In genomic region chr2:203177361-203177760, GRCh38 we compare ENCODE assay signal across 25 cellular contexts.
DNase-seq lines count a peak whose midpoint lies in the region; ATAC-seq, FAIRE-seq and TF ChIP-seq lines count a peak whose summit lies in the region.
"Had no signal": no experiment of that assay in that cellular context is flagged by ENCODE, and none has a peak within 500 bp of the region (broad histone marks: within the 10 kb centered on the region; RNA-seq: fewer than 3 reads in every experiment).

No MANE protein-coding gene starts in this region.

- no peaks in the 10 kb centered on the region for H3K9me3 ChIP-seq in osteoblast (ENCODE audit: low read depth, low read length)
- H3K9me3 ChIP-seq: tibial artery had no signal

- no peaks in the 10 kb centered on the region for H4K20me1 ChIP-seq in osteoblast (ENCODE audit: insufficient read depth, low read length)

- peak; percentile 41 for ATAC-seq in foreskin keratinocyte

- no peaks in the 10 kb centered on the region for H3K27me3 ChIP-seq in foreskin keratinocyte
- H3K27me3 ChIP-seq in osteoblast (ENCODE audit: insufficient read depth, low read length), result no peaks in the 10 kb centered on the region
- H3K27me3 ChIP-seq: dorsolateral prefrontal cortex, tibial artery had no signal

- H3K27ac Mint-ChIP-seq in activated CD4-positive, alpha-beta memory T cell treated with anti-CD3 and anti-CD28 coated beads, Interleukin-2, amount 10 ng/mL, durations not matched to agents 7 days and 5 days, result no peak overlapping the region
- H3K27ac Mint-ChIP-seq: HFFc6, nephron progenitor cell, progenitor cell of endocrine pancreas had no signal

- H3K27ac ChIP-seq in foreskin keratinocyte, result no peak overlapping the region
- H3K27ac ChIP-seq in osteoblast (ENCODE audit: low read depth, low read length), result no peak overlapping the region
- H3K27ac ChIP-seq: dorsolateral prefrontal cortex, skin epidermis, tibial artery had no signal

- POLR2A ChIA-PET in activated CD4-positive, alpha-beta memory T cell treated with anti-CD3 and anti-CD28 coated beads, Interleukin-2, amount 10 ng/mL, durations not matched to agents 7 days and 5 days (lab: Charles Lee), result interaction anchor here (1.0 kb wide), 1 partner anchor 61 kb away, joined by 3 read pairs; the partner anchor contains the start of gene CYP20A1

- peaks cover 34% of the 10 kb centered on the region for H3K36me3 ChIP-seq in osteoblast (ENCODE audit: insufficient read depth, low read length)

- no peaks in the 10 kb centered on the region for H3K79me2 ChIP-seq in osteoblast (ENCODE audit: insufficient read depth, low read length)

- no peaks in the 10 kb centered on the region for H3K9me3 Mint-ChIP-seq in activated CD4-positive, alpha-beta memory T cell treated with anti-CD3 and anti-CD28 coated beads, Interleukin-2, amount 10 ng/mL, durations not matched to agents 7 days and 5 days
- H3K9me3 Mint-ChIP-seq: CD14-positive monocyte, HFFc6, nephron progenitor cell had no signal

- H3K4me3 Mint-ChIP-seq in activated CD4-positive, alpha-beta memory T cell treated with anti-CD3 and anti-CD28 coated beads, Interleukin-2, amount 10 ng/mL, durations not matched to agents 7 days and 5 days, result no peak overlapping the region
- H3K4me3 Mint-ChIP-seq: CD14-positive monocyte, HFFc6, nephron progenitor cell had no signal

- no peaks in the 10 kb centered on the region for H3K27me3 Mint-ChIP-seq in activated CD4-positive, alpha-beta memory T cell treated with anti-CD3 and anti-CD28 coated beads, Interleukin-2, amount 10 ng/mL, durations not matched to agents 7 days and 5 days
- H3K27me3 Mint-ChIP-seq: progenitor cell of endocrine pancreas had no signal

- no peaks in the 10 kb centered on the region for H3K36me3 Mint-ChIP-seq in activated CD4-positive, alpha-beta memory T cell treated with anti-CD3 and anti-CD28 coated beads, Interleukin-2, amount 10 ng/mL, durations not matched to agents 7 days and 5 days (ENCODE audit: low read depth)

- no peak overlapping the region for H2AFZ ChIP-seq in osteoblast (ENCODE audit: low read length)

- H3K4me1 ChIP-seq in foreskin keratinocyte (no peaks in the 10 kb centered on the region), osteoblast (ENCODE audit: insufficient read depth, low read length) (peaks cover 4% of the 10 kb centered on the region)

- CTCF ChIA-PET in activated CD4-positive, alpha-beta memory T cell treated with anti-CD3 and anti-CD28 coated beads, Interleukin-2, amount 10 ng/mL, durations not matched to agents 7 days and 5 days (lab: Charles Lee), result interaction anchor here (1.1 kb wide), 1 partner anchor 276 kb away, joined by 3 read pairs; no protein-coding TSS in a partner anchor

- no peak overlapping the region for H3K4me2 ChIP-seq in osteoblast (ENCODE audit: insufficient read depth, low read length)

- no peak overlapping the region for H3K4me3 ChIP-seq in osteoblast (ENCODE audit: insufficient read depth, low read length)
- H3K4me3 ChIP-seq: dorsolateral prefrontal cortex, skin epidermis, tibial artery had no signal

- DNase-seq in A172 (ENCODE audit: low spot score) (peak; percentile 45), GM04503 (ENCODE audit: low read depth) (peak; percentile 9), amniotic epithelial cell (ENCODE audit: low read depth) (peak; percentile 34), foreskin keratinocyte (no peak), urothelium cell line (ENCODE audit: low spot score) (no peak), osteoblast (ENCODE audit: insufficient read length, low spot score, missing footprints) (no peak), SHP77 treated with DMSO at 0.1 percent for 48 hours (lab: John Stamatoyannopoulos, UW) (no peak)
- no peak for DNase-seq in activated CD4-positive, alpha-beta memory T cell treated with anti-CD3 and anti-CD28 coated beads, Interleukin-2, amount 10 ng/mL, durations not matched to agents 7 days and 5 days
- DNase-seq: activated gamma-delta T cell treated with Interleukin-2 at 50 U/mL for 16 hours; caudate nucleus; dorsolateral prefrontal cortex; erythroblast; GDM1; HFFc6; kidney glomerular epithelial cell; NCI-H1930; NCI-H510A; nephron progenitor cell; Right ventricle myocardium superior; stimulated activated CD4-positive, alpha-beta T cell treated with anti-CD3 and anti-CD28 coated beads, Interleukin-2, amount 100 ng/mL, for 24 hours; stimulated activated naive CD4-positive, alpha-beta T cell; tibial artery had no signal

- no peak for TF ChIP-seq CTCF in foreskin keratinocyte (conservative IDR thresholded peaks at IDR 0.05)
- TF ChIP-seq CTCF in osteoblast (IDR thresholded peaks at IDR 0.05; ENCODE audit: extremely low read depth, low read depth, low read length), result no peak

- H3K4me1 Mint-ChIP-seq in activated CD4-positive, alpha-beta memory T cell treated with anti-CD3 and anti-CD28 coated beads, Interleukin-2, amount 10 ng/mL, durations not matched to agents 7 days and 5 days, result peaks cover 5% of the 10 kb centered on the region
- H3K4me1 Mint-ChIP-seq: CD14-positive monocyte, nephron progenitor cell had no signal

- no peak for FAIRE-seq in urothelium cell line (lab: Jason Lieb, UNC)

Comparison
In these comparisons a context has a peak if more than half of its experiments do, and no peak if none do; other contexts are left out.
1. DNase-seq: peak in A172 (single experiment), GM04503 (single experiment) and amniotic epithelial cell (single experiment); none in foreskin keratinocyte (0 of 2), urothelium cell line (single experiment), osteoblast (single experiment), activated CD4-positive, alpha-beta memory T cell treated with anti-CD3 and anti-CD28 coated beads, Interleukin-2, amount 10 ng/mL, durations not matched to agents 7 days and 5 days (single experiment) and SHP77 treated with DMSO at 0.1 percent for 48 hours (single experiment).